In genomic region chr20:42218566-42218965, GRCh38 we compare ENCODE assay signal across 1 cellular context.
TF ChIP-seq lines count a peak whose summit lies in the region.

No MANE protein-coding gene starts in this region.

TF ChIP-seq in SK-N-SH, 30 proteins besides CTCF, POLR2A, EP300 and RAD21 (continued from another document):
- TF ChIP-seq SMC3 (IDR thresholded peaks at IDR 0.05; ENCODE audit: low read depth, low read length): no peak
- no peak for TF ChIP-seq RXRA (IDR thresholded peaks at IDR 0.05; ENCODE audit: borderline replicate concordance, low read depth)
- no peak for TF ChIP-seq USF2 (IDR thresholded peaks at IDR 0.05; ENCODE audit: borderline replicate concordance, low read depth, low read length)
- TF ChIP-seq POLR2AphosphoS5 (IDR thresholded peaks at IDR 0.05; ENCODE audit: low read depth, low read length): no peak
- no peak for TF ChIP-seq TCF12 (IDR thresholded peaks at IDR 0.05)
- no peak for TF ChIP-seq SIN3A (IDR thresholded peaks at IDR 0.05; ENCODE audit: borderline replicate concordance, low read depth, low read length)
- TF ChIP-seq MEF2A (IDR thresholded peaks at IDR 0.05; ENCODE audit: borderline replicate concordance, low read depth): no peak
- TF ChIP-seq CHD2 (IDR thresholded peaks at IDR 0.05; ENCODE audit: low read length, partially characterized antibody): no peak
- no peak for TF ChIP-seq RFX5 (IDR thresholded peaks at IDR 0.05; ENCODE audit: low read length)
